Comparison of ENCODE assay signal across 8 cellular contexts in genomic region chr1:46533179-46533864, GRCh38. TPM values are rescaled to one million over a fixed set of nuclear protein-coding genes. Genes with fewer than 3 reads are reported as not detected.
DNase-seq lines count a peak whose midpoint lies in the region; ATAC-seq, FAIRE-seq and TF ChIP-seq lines count a peak whose summit lies in the region.

No MANE protein-coding gene starts in this region.

- POLR2A ChIA-PET in OCI-LY7 (lab: Charles Lee) = no interaction called here

- intact Hi-C loops in pancreas (cut with DNase I) = no loop called here
- intact Hi-C loops in OCI-LY7 (cut with micrococcal nuclease; ENCODE audit: unreplicated experiment) = no loop called here

- H3K4me3 ChIP-seq in gastroesophageal sphincter = peak overlapping the region; percentile 4 to 57
- H3K4me3 ChIP-seq in pancreas = peak overlapping the region in 2 of 4 donors; percentile 27 to 39
- no peak overlapping the region for H3K4me3 ChIP-seq in OCI-LY7 (ENCODE audit: low read depth, low read length, poor library complexity, severe bottlenecking)

- BruUV-seq in OCI-LY7 (replicated peaks; lab: Mats Ljungman, UMichigan) = no TSS peak

- no peak overlapping the region for H3K4me2 ChIP-seq in OCI-LY7 (ENCODE audit: low read length)

- no peak for FAIRE-seq in pancreas (lab: Jason Lieb, UNC)

- H3K27ac ChIP-seq in gastroesophageal sphincter (peak overlapping the region; percentile 11 to 89 (median 83)), pancreas (no peak overlapping the region), OCI-LY7 (ENCODE audit: low read depth, low read length, poor library complexity, severe bottlenecking) (no peak overlapping the region)

- ATAC-seq in gastroesophageal sphincter (peak; percentile 80), pancreas (peak; percentile 17 to 57 (median 36)), GM21381 (IDR thresholded peaks at IDR 0.05; ENCODE audit: unreplicated experiment) (no peak)

- WGBS in gastroesophageal sphincter (ENCODE audit: low coverage in 1 of 2), 2 donors = 14 to 65% methylated on average over 3 to 11 of the region's 71 CpGs
- 9 to 10% methylated on average over 62 to 71 of the region's 71 CpGs for WGBS in pancreas, 2 donors

- H3K9me3 ChIP-seq in ES-I3 (ENCODE audit: control insufficient read depth, insufficient read depth, low read length) (0 out of 2 replicates have a peak, but pooled peaks cover 2% of the 10 kb centered on the region), gastroesophageal sphincter (no peaks in the 10 kb centered on the region), pancreas (no peaks in the 10 kb centered on the region), OCI-LY7 (ENCODE audit: low read length) (no peaks in the 10 kb centered on the region)

- H4K20me1 ChIP-seq in OCI-LY7 (ENCODE audit: insufficient read depth, low read length) = no peaks in the 10 kb centered on the region

- H3K36me3 ChIP-seq in ES-I3 (ENCODE audit: insufficient read depth, low read length) (no peaks in the 10 kb centered on the region), gastroesophageal sphincter (no peaks in the 10 kb centered on the region), pancreas (no peaks in the 10 kb centered on the region), OCI-LY7 (ENCODE audit: insufficient read depth, low read length) (no peaks in the 10 kb centered on the region)

- peaks cover 27% of the 10 kb centered on the region for H3K27me3 ChIP-seq in gastroesophageal sphincter
- no peaks in the 10 kb centered on the region for H3K27me3 ChIP-seq in pancreas

- no peak overlapping the region for H2AFZ ChIP-seq in OCI-LY7 (ENCODE audit: low read length)

- DNase-seq in NCI-H748 treated with DMSO at 0.1 percent for 48 hours (lab: John Stamatoyannopoulos, UW) = peak; percentile 30
- peak; percentile 34 for DNase-seq in activated gamma-delta T cell treated with Interleukin-2 at 50 U/mL for 16 hours
- DNase-seq in pancreas = peak in 3 of 6 donors; percentile 38 to 72 (median 69)
- DNase-seq in OCI-LY7 (ENCODE audit: low spot score) = no peak
- no peak for DNase-seq in islet precursor cell

- no peak for TF ChIP-seq CTCF in gastroesophageal sphincter (IDR thresholded peaks at IDR 0.05)
- no peak for TF ChIP-seq CTCF in pancreas (IDR thresholded peaks at IDR 0.05)
- no peak for TF ChIP-seq CTCF in OCI-LY7 (conservative IDR thresholded peaks at IDR 0.05; ENCODE audit: low read length)

- TF ChIP-seq EP300 in gastroesophageal sphincter (IDR thresholded peaks at IDR 0.05) = no peak

- no peaks in the 10 kb centered on the region for H3K9me2 ChIP-seq in OCI-LY7 (ENCODE audit: insufficient read depth, low read length)

- TF ChIP-seq POLR2A in gastroesophageal sphincter (IDR thresholded peaks at IDR 0.05) = no peak

- H3K4me1 ChIP-seq in ES-I3 (ENCODE audit: insufficient read depth, low read length) = 0 out of 2 replicates have a peak, but pooled peaks cover 4% of the 10 kb centered on the region
- peaks cover 0 to 16% (median 0%) of the 10 kb centered on the region in 3 donors for H3K4me1 ChIP-seq in gastroesophageal sphincter
- peaks cover 0 to 3% (median 0%) of the 10 kb centered on the region in 3 donors for H3K4me1 ChIP-seq in pancreas
- H3K4me1 ChIP-seq in OCI-LY7 (ENCODE audit: insufficient read depth, low read length, poor library complexity, severe bottlenecking) = no peaks in the 10 kb centered on the region

- no peaks in the 10 kb centered on the region for H3K79me2 ChIP-seq in OCI-LY7 (ENCODE audit: insufficient read depth, low read depth, low read length)

- CTCF ChIA-PET in OCI-LY7 (lab: Charles Lee; ENCODE audit: unreplicated experiment) = no interaction called here

- peak overlapping the region; percentile 58 for H3K9ac ChIP-seq in ES-I3 (ENCODE audit: low read depth, low read length)

RNA-seq across cellular contexts. Expression of gene KNCN, which starts 18.1 kb away (rescaled TPM):
- total RNA-seq in gastroesophageal sphincter (not detected), pancreas (not detected), OCI-LY7 (2022) (not detected in 2 replicates)
- polyA plus RNA-seq in pancreas = not detected
- total RNA-seq in OCI-LY7 (2014; rRNA removed; shearing (Covaris generic)) = not detected in 2 replicates

RNA-seq across cellular contexts. Expression of gene DMBX1, which starts 43.7 kb away (rescaled TPM):
- not detected for total RNA-seq in gastroesophageal sphincter
- not detected for total RNA-seq in pancreas
- polyA plus RNA-seq in pancreas = not detected
- total RNA-seq in OCI-LY7 (2014; rRNA removed; shearing (Covaris generic)) = not detected in 2 replicates
- not detected in 2 replicates for total RNA-seq in OCI-LY7 (2022)

Comparison
In these comparisons a context has a peak if more than half of its experiments do, and no peak if none do; other contexts are left out.
1. DNase-seq: peak in NCI-H748 treated with DMSO at 0.1 percent for 48 hours (single experiment) and activated gamma-delta T cell treated with Interleukin-2 at 50 U/mL for 16 hours (single experiment); none in OCI-LY7 (single experiment) and islet precursor cell (single experiment).
2. H3K27ac ChIP-seq: peak in gastroesophageal sphincter (4 of 4); none in pancreas (0 of 4) and OCI-LY7 (single experiment).